Comparison of ENCODE assay signal across 1 cellular context in the genomic region with DNA sequence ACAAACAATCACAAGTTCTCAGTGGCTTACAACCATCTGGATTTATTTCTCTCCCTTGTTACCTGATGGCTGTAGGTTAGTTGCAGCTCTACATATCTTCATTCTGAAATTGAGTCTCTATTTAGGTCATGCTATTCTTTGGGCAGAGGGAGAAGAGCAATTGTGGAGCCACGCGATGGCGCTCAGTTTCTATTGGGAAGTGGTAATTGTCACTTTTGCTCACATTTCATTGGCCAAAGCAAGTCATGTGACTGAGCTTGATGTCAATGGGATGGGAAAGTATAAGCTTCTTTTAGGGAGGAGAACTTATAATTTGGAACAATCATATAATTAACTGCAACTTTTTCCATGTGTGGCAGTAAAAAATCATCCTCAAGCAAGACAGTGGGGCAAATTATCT.
TF ChIP-seq lines count a peak whose summit lies in the region.

No MANE protein-coding gene starts in this region.

TF ChIP-seq in GM23338, 12 proteins besides CTCF, POLR2A, EP300 and RAD21 (continued from another document):
- TF ChIP-seq, protein P1, sequence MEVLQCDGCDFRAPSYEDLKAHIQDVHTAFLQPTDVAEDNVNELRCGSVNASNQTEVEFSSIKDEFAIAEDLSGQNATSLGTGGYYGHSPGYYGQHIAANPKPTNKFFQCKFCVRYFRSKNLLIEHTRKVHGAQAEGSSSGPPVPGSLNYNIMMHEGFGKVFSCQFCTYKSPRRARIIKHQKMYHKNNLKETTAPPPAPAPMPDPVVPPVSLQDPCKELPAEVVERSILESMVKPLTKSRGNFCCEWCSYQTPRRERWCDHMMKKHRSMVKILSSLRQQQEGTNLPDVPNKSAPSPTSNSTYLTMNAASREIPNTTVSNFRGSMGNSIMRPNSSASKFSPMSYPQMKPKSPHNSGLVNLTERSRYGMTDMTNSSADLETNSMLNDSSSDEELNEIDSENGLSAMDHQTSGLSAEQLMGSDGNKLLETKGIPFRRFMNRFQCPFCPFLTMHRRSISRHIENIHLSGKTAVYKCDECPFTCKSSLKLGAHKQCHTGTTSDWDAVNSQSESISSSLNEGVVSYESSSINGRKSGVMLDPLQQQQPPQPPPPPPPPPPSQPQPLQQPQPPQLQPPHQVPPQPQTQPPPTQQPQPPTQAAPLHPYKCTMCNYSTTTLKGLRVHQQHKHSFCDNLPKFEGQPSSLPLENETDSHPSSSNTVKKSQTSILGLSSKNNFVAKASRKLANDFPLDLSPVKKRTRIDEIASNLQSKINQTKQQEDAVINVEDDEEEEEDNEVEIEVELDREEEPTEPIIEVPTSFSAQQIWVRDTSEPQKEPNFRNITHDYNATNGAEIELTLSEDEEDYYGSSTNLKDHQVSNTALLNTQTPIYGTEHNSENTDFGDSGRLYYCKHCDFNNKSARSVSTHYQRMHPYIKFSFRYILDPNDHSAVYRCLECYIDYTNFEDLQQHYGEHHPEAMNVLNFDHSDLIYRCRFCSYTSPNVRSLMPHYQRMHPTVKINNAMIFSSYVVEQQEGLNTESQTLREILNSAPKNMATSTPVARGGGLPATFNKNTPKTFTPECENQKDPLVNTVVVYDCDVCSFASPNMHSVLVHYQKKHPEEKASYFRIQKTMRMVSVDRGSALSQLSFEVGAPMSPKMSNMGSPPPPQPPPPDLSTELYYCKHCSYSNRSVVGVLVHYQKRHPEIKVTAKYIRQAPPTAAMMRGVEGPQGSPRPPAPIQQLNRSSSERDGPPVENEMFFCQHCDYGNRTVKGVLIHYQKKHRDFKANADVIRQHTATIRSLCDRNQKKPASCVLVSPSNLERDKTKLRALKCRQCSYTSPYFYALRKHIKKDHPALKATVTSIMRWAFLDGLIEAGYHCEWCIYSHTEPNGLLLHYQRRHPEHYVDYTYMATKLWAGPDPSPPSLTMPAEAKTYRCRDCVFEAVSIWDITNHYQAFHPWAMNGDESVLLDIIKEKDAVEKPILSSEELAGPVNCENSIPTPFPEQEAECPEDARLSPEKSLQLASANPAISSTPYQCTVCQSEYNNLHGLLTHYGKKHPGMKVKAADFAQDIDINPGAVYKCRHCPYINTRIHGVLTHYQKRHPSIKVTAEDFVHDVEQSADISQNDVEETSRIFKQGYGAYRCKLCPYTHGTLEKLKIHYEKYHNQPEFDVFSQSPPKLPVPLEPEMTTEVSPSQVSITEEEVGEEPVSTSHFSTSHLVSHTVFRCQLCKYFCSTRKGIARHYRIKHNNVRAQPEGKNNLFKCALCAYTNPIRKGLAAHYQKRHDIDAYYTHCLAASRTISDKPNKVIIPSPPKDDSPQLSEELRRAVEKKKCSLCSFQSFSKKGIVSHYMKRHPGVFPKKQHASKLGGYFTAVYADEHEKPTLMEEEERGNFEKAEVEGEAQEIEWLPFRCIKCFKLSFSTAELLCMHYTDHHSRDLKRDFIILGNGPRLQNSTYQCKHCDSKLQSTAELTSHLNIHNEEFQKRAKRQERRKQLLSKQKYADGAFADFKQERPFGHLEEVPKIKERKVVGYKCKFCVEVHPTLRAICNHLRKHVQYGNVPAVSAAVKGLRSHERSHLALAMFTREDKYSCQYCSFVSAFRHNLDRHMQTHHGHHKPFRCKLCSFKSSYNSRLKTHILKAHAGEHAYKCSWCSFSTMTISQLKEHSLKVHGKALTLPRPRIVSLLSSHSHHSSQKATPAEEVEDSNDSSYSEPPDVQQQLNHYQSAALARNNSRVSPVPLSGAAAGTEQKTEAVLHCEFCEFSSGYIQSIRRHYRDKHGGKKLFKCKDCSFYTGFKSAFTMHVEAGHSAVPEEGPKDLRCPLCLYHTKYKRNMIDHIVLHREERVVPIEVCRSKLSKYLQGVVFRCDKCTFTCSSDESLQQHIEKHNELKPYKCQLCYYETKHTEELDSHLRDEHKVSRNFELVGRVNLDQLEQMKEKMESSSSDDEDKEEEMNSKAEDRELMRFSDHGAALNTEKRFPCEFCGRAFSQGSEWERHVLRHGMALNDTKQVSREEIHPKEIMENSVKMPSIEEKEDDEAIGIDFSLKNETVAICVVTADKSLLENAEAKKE (CRISPR knock-in tag; IDR thresholded peaks at IDR 0.05) = no peak
- TF ChIP-seq, protein P2, sequence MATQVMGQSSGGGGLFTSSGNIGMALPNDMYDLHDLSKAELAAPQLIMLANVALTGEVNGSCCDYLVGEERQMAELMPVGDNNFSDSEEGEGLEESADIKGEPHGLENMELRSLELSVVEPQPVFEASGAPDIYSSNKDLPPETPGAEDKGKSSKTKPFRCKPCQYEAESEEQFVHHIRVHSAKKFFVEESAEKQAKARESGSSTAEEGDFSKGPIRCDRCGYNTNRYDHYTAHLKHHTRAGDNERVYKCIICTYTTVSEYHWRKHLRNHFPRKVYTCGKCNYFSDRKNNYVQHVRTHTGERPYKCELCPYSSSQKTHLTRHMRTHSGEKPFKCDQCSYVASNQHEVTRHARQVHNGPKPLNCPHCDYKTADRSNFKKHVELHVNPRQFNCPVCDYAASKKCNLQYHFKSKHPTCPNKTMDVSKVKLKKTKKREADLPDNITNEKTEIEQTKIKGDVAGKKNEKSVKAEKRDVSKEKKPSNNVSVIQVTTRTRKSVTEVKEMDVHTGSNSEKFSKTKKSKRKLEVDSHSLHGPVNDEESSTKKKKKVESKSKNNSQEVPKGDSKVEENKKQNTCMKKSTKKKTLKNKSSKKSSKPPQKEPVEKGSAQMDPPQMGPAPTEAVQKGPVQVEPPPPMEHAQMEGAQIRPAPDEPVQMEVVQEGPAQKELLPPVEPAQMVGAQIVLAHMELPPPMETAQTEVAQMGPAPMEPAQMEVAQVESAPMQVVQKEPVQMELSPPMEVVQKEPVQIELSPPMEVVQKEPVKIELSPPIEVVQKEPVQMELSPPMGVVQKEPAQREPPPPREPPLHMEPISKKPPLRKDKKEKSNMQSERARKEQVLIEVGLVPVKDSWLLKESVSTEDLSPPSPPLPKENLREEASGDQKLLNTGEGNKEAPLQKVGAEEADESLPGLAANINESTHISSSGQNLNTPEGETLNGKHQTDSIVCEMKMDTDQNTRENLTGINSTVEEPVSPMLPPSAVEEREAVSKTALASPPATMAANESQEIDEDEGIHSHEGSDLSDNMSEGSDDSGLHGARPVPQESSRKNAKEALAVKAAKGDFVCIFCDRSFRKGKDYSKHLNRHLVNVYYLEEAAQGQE (IDR thresholded peaks at IDR 0.05; ENCODE audit: unreplicated experiment) = no peak
- TF ChIP-seq, protein P3, sequence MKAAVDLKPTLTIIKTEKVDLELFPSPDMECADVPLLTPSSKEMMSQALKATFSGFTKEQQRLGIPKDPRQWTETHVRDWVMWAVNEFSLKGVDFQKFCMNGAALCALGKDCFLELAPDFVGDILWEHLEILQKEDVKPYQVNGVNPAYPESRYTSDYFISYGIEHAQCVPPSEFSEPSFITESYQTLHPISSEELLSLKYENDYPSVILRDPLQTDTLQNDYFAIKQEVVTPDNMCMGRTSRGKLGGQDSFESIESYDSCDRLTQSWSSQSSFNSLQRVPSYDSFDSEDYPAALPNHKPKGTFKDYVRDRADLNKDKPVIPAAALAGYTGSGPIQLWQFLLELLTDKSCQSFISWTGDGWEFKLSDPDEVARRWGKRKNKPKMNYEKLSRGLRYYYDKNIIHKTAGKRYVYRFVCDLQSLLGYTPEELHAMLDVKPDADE (IDR thresholded peaks at IDR 0.05) = no peak
- TF ChIP-seq ZNF331 (CRISPR knock-in tag; IDR thresholded peaks at IDR 0.05; ENCODE audit: low read depth) = no peak
- TF ChIP-seq JUNB (IDR thresholded peaks at IDR 0.05; ENCODE audit: unreplicated experiment) = no peak
- TF ChIP-seq EZH2 (IDR thresholded peaks at IDR 0.05; ENCODE audit: low read depth, unreplicated experiment) = no peak
- TF ChIP-seq POLR2AphosphoS5 (IDR thresholded peaks at IDR 0.05; ENCODE audit: low read depth) = no peak
TF ChIP-seq in GM23338: peak in this region for 0.
